Comparison of ENCODE assay signal across 20 cellular contexts in the genomic region with DNA sequence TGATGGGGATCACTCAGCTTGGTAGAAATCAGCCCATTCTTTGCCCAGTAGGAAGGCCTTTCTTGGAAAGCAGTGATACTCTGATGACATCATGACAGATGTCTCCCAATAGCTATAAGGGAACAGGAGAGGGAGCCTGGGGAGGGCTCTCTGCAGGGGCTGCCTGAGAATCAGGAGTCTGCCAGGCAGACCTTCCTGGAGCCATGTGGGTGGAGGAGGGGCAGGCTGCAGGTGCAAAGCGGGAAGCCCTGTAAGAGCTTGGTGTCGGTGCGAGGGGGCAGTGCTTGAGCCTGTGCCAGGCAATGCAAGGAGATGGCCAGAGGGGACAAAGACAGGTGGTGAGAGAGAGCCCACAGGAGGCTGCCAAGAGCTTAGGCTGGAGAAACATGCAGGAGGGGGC. TPM values are rescaled to one million over a fixed set of nuclear protein-coding genes. Genes with fewer than 3 reads are reported as not detected.
A peak's percentile ranks its signal among the peaks of the same experiment; 100 is the strongest.
DNase-seq lines count a peak whose midpoint lies in the region; ATAC-seq, FAIRE-seq and TF ChIP-seq lines count a peak whose summit lies in the region.
"Had no signal": no experiment of that assay in that cellular context is flagged by ENCODE, and none has a peak within 500 bp of the region (broad histone marks: within the 10 kb centered on the region; RNA-seq: fewer than 3 reads in every experiment).

No MANE protein-coding gene starts in this region.

- peaks cover 0 to 8% (median 2%) of the 10 kb centered on the region in 11 donors for H3K9me3 Mint-ChIP-seq in naive thymus-derived CD4-positive, alpha-beta T cell
- H3K9me3 Mint-ChIP-seq: activated CD8-positive, alpha-beta T cell treated with anti-CD3 and anti-CD28 coated beads for 36 hours; activated T-cell treated with anti-CD3 and anti-CD28 coated beads, Interleukin-2, amount 50 U/mL, for 72 hours had no signal

- H3K9ac ChIP-seq in HepG2 (ENCODE audit: insufficient read depth, low read depth, low read length) = no peak overlapping the region

- H3K27ac ChIP-seq in HepG2 (ENCODE audit: extremely low read length, insufficient read depth, low read length) (no peak overlapping the region), right lobe of liver (no peak overlapping the region), brain microvascular endothelial cell (no peak overlapping the region)
- no peak overlapping the region for H3K27ac ChIP-seq in naive thymus-derived CD4-positive, alpha-beta T cell (ENCODE audit: low read depth, low read length)
- H3K27ac ChIP-seq: heart right ventricle, pancreas, VCaP had no signal

- in situ Hi-C loops in HepG2 (cut with HindIII; ENCODE audit: extremely low pct_ligation_motif_present, low pct_unique_long_range_greater_than_20kb) = no loop called here
- in situ Hi-C loops in brain microvascular endothelial cell (cut with HindIII; ENCODE audit: low pct_ligation_motif_present, low sequenced_read_pairs) = no loop called here

- H3K27me3 ChIP-seq in HepG2 (ENCODE audit: control insufficient read depth in 1 of 2, insufficient read depth in 2 of 2, low read length in 2 of 2) (no peaks in the 10 kb centered on the region), right lobe of liver (no peaks in the 10 kb centered on the region), brain microvascular endothelial cell (replicated peaks) (no peaks in the 10 kb centered on the region)
- no peaks in the 10 kb centered on the region for H3K27me3 ChIP-seq in naive thymus-derived CD4-positive, alpha-beta T cell (ENCODE audit: control insufficient read depth in 2 of 2, insufficient read depth in 2 of 2, low read length in 2 of 2)
- H3K27me3 ChIP-seq: pancreas had no signal

- no peak overlapping the region for H3K4me3 Mint-ChIP-seq in naive thymus-derived CD4-positive, alpha-beta T cell
- H3K4me3 Mint-ChIP-seq: activated CD8-positive, alpha-beta T cell treated with anti-CD3 and anti-CD28 coated beads for 36 hours; activated naive CD8-positive, alpha-beta T cell treated with anti-CD3 and anti-CD28 coated beads for 36 hours; activated T-cell treated with anti-CD3 and anti-CD28 coated beads, Interleukin-2, amount 50 U/mL, for 72 hours had no signal

- no peak overlapping the region for H3K27ac Mint-ChIP-seq in naive thymus-derived CD4-positive, alpha-beta T cell
- H3K27ac Mint-ChIP-seq: activated CD8-positive, alpha-beta T cell treated with anti-CD3 and anti-CD28 coated beads for 36 hours; activated naive CD8-positive, alpha-beta T cell treated with anti-CD3 and anti-CD28 coated beads for 36 hours; activated T-cell treated with anti-CD3 and anti-CD28 coated beads, Interleukin-2, amount 50 U/mL, for 72 hours had no signal

- no peaks in the 10 kb centered on the region for H3K36me3 ChIP-seq in HepG2 (replicated peaks in 1 of 2; ENCODE audit: control insufficient read depth in 1 of 2, insufficient read depth in 2 of 2, low read length in 2 of 2)
- H3K36me3 ChIP-seq in right lobe of liver = no peaks in the 10 kb centered on the region
- H3K36me3 ChIP-seq in brain microvascular endothelial cell (replicated peaks) = no peaks in the 10 kb centered on the region
- no peaks in the 10 kb centered on the region for H3K36me3 ChIP-seq in naive thymus-derived CD4-positive, alpha-beta T cell (ENCODE audit: control insufficient read depth in 2 of 3, insufficient read depth in 3 of 3, low read length in 3 of 3)
- H3K36me3 ChIP-seq: HAP-1, heart right ventricle, pancreas had no signal

- no peaks in the 10 kb centered on the region for H4K20me1 ChIP-seq in HepG2 (ENCODE audit: insufficient read depth, low read length)

- no peaks in the 10 kb centered on the region for H3K9me3 ChIP-seq in HepG2 (ENCODE audit: low read length)
- H3K9me3 ChIP-seq in right lobe of liver = no peaks in the 10 kb centered on the region
- H3K9me3 ChIP-seq in naive thymus-derived CD4-positive, alpha-beta T cell (ENCODE audit: control insufficient read depth in 2 of 3, low read length in 3 of 3) = no peaks in the 10 kb centered on the region
- H3K9me3 ChIP-seq: HAP-1, pancreas had no signal

- WGBS in HepG2 (ENCODE audit: low lambda C conversion rate) = 86% methylated on average over 3 of the region's 3 CpGs
- WGBS in right lobe of liver (ENCODE audit: insufficient coverage, low coverage, low lambda C conversion rate, missing lambda C conversion rate) = 81% methylated on average over 3 of the region's 3 CpGs

- peaks cover 17 to 26% (median 22%) of the 10 kb centered on the region in 5 donors for H3K27me3 Mint-ChIP-seq in naive thymus-derived CD4-positive, alpha-beta T cell

- H3K4me1 ChIP-seq in HepG2 (ENCODE audit: insufficient read depth, low read length) (peaks cover 43% of the 10 kb centered on the region), right lobe of liver (peaks cover 0 to 8% (median 0%) of the 10 kb centered on the region in 4 donors)
- H3K4me1 ChIP-seq in naive thymus-derived CD4-positive, alpha-beta T cell (ENCODE audit: control insufficient read depth in 2 of 2, insufficient read depth in 2 of 2, low read length in 2 of 2) = no peaks in the 10 kb centered on the region

- POLR2A ChIA-PET in HepG2 (lab: Yijun Ruan, JAX) = interaction anchor here (1.0 to 2.9 kb wide), 4 partner anchors 8 to 16 kb away, joined by 3 to 11 read pairs (median 4); no protein-coding TSS in a partner anchor
- POLR2A ChIA-PET in naive thymus-derived CD4-positive, alpha-beta T cell (lab: Charles Lee) = no interaction called here

- intact Hi-C loops in HepG2 (cut with micrococcal nuclease; ENCODE audit: unreplicated experiment) = no loop called here
- intact Hi-C loops in right lobe of liver (cut with DNase I) = no loop called here
- intact Hi-C loops in naive thymus-derived CD4-positive, alpha-beta T cell (cut with micrococcal nuclease) = no loop called here

- TF ChIP-seq POLR2A in HepG2 (IDR thresholded peaks at IDR 0.05; ENCODE audit: insufficient read depth in 1 of 2, low read depth in 2 of 2, low read length in 2 of 2) (no peak), right lobe of liver (IDR thresholded peaks at IDR 0.05) (no peak)

- no peak overlapping the region for H2AFZ ChIP-seq in HepG2 (ENCODE audit: low read length)

- no peaks in the 10 kb centered on the region for H3K79me2 ChIP-seq in HepG2 (ENCODE audit: insufficient read depth, low read length)

- CTCF ChIA-PET in HepG2 (lab: Yijun Ruan, JAX; ENCODE audit: low intra/inter-chr PET ratio, low total read pairs) = no interaction called here
- CTCF ChIA-PET in naive thymus-derived CD4-positive, alpha-beta T cell (lab: Charles Lee) = no interaction called here

- ATAC-seq in HepG2 (no peak), right lobe of liver (no peak)
- ATAC-seq in naive thymus-derived CD4-positive, alpha-beta T cell = no peak
- ATAC-seq: activated CD8-positive, alpha-beta T cell treated with anti-CD3 and anti-CD28 coated beads for 36 hours; activated T-cell treated with anti-CD3 and anti-CD28 coated beads, Interleukin-2, amount 50 U/mL, for 72 hours had no signal

- no TSS peak for BruUV-seq in HepG2 (replicated peaks; lab: Mats Ljungman, UMichigan)

- H3K4me3 ChIP-seq in HepG2 (replicated peaks in 1 of 3; ENCODE audit: insufficient read depth in 1 of 3, low read depth in 2 of 3, low read length in 3 of 3) (no peak overlapping the region), right lobe of liver (no peak overlapping the region), brain microvascular endothelial cell (ENCODE audit: low read depth, low read length) (no peak overlapping the region)
- no peak overlapping the region for H3K4me3 ChIP-seq in naive thymus-derived CD4-positive, alpha-beta T cell (ENCODE audit: low read length)
- H3K4me3 ChIP-seq: HAP-1, heart right ventricle, pancreas had no signal

- no peak overlapping the region for H3K4me2 ChIP-seq in HepG2 (ENCODE audit: low read depth, low read length)

- H3K36me3 Mint-ChIP-seq in naive thymus-derived CD4-positive, alpha-beta T cell = no peaks in the 10 kb centered on the region
- H3K36me3 Mint-ChIP-seq: activated naive CD8-positive, alpha-beta T cell treated with anti-CD3 and anti-CD28 coated beads for 36 hours had no signal

- TF ChIP-seq CTCF in HepG2 (CRISPR knock-in tag; IDR thresholded peaks at IDR 0.05) (no peak), right lobe of liver (IDR thresholded peaks at IDR 0.05) (no peak), brain microvascular endothelial cell (IDR thresholded peaks at IDR 0.05; ENCODE audit: low read depth, low read length, missing control alignments) (no peak)

- TF ChIP-seq EP300 in HepG2 (IDR thresholded peaks at IDR 0.05; ENCODE audit: low read depth in 2 of 2, low read length in 2 of 2) (no peak), HepG2 (CRISPR knock-in tag; IDR thresholded peaks at IDR 0.05; ENCODE audit: borderline replicate concordance) (no peak)

- no peak for TF ChIP-seq RAD21 in HepG2 (CRISPR knock-in tag; IDR thresholded peaks at IDR 0.05)

- DNase-seq in HepG2 (ENCODE audit: low spot score) = no peak
- no peak for DNase-seq in right lobe of liver
- peak; percentile 28 for DNase-seq in NCI-H524 treated with DMSO at 0.1 percent for 48 hours (lab: John Stamatoyannopoulos, UW)
- peak; percentile 84 for DNase-seq in cerebellum (ENCODE audit: low spot score)
- DNase-seq in AML-193 (lab: John Stamatoyannopoulos, UW) = no peak
- no peak for DNase-seq in brain microvascular endothelial cell
- DNase-seq in naive thymus-derived CD4-positive, alpha-beta T cell = no peak
- DNase-seq in central memory CD4-positive, alpha-beta T cell = no peak
- DNase-seq: activated CD8-positive, alpha-beta T cell treated with anti-CD3 and anti-CD28 coated beads for 36 hours; activated naive CD8-positive, alpha-beta T cell treated with anti-CD3 and anti-CD28 coated beads for 36 hours; activated T-cell treated with anti-CD3 and anti-CD28 coated beads, Interleukin-2, amount 50 U/mL, for 72 hours; effector memory CD4-positive, alpha-beta T cell; heart right ventricle; MM.1S; NCI-H446; stimulated activated CD4-positive, alpha-beta T cell treated with anti-CD3 and anti-CD28 coated beads, Interleukin-2, amount 100 ng/mL, for 24 hours had no signal

- no peak for FAIRE-seq in HepG2 (lab: Jason Lieb, UNC)
- FAIRE-seq: D721Med, pancreas had no signal

- peaks cover 0 to 6% (median 0%) of the 10 kb centered on the region in 7 donors for H3K4me1 Mint-ChIP-seq in naive thymus-derived CD4-positive, alpha-beta T cell
- H3K4me1 Mint-ChIP-seq: activated naive CD8-positive, alpha-beta T cell treated with anti-CD3 and anti-CD28 coated beads for 36 hours had no signal

RNA-seq across cellular contexts. Expression of gene TNS3, which starts 5.0 kb away (rescaled TPM):
- total RNA-seq in HepG2 (2016; rRNA removed; fragmentation: Illumina TruSeq; extraction: Trizol) = 51.3 and 55.7 TPM in 2 replicates
- total RNA-seq in HepG2 (2016; cell fraction: cytosol; rRNA removed; fragmentation: Illumina TruSeq; extraction: Trizol; ENCODE audit: low read depth) = 14.9 and 19.1 TPM in 2 replicates
- total RNA-seq in HepG2 (2016; cell fraction: insoluble cytoplasmic fraction; rRNA removed; fragmentation: Illumina TruSeq; extraction: Trizol) = 45.5 and 52.6 TPM in 2 replicates
- total RNA-seq in HepG2 (2016; cell fraction: membrane; rRNA removed; fragmentation: Illumina TruSeq; extraction: Trizol) = 16.6 and 16.8 TPM in 2 replicates
- 72.4 and 83.0 TPM in 2 replicates for total RNA-seq in HepG2 (2016; cell fraction: nucleus; rRNA removed; fragmentation: Illumina TruSeq; extraction: Trizol)
- 52.9 and 55.1 TPM in 2 replicates for polyA plus RNA-seq in HepG2 (2011; rRNA removed)
- 28.4 and 33.2 TPM in 2 replicates for polyA plus RNA-seq in HepG2 (2011; cell fraction: cytosol; rRNA removed)
- polyA plus RNA-seq in HepG2 (2011; cell fraction: nucleus; rRNA removed) = 76.4 and 98.4 TPM in 2 replicates
- 48.6 and 60.6 TPM in 2 replicates for polyA plus RNA-seq in HepG2 (2012)
- polyA plus RNA-seq in HepG2 (2016; cell fraction: cytosol; fragmentation: Illumina TruSeq; extraction: Trizol; ENCODE audit: low read depth) = 1.6 and 1.9 TPM in 2 replicates
- 32.3 and 39.6 TPM in 2 replicates for polyA plus RNA-seq in HepG2 (2016; cell fraction: insoluble cytoplasmic fraction; fragmentation: Illumina TruSeq; extraction: Trizol; ENCODE audit: low read depth)
- polyA plus RNA-seq in HepG2 (2016; cell fraction: membrane; fragmentation: Illumina TruSeq; extraction: Trizol; ENCODE audit: low read depth) = 3.7 and 4.3 TPM in 2 replicates
- polyA plus RNA-seq in HepG2 (2016; cell fraction: nucleus; fragmentation: Illumina TruSeq; extraction: Trizol; ENCODE audit: insufficient read depth, low read depth) = 56.5 and 64.9 TPM in 2 replicates
- 29.7 and 302 TPM in 2 replicates for polyA minus RNA-seq in HepG2 (2011; rRNA and poly(A)+ RNA removed; ENCODE audit: low replicate concordance)
- 53.8 and 56.5 TPM in 2 replicates for polyA minus RNA-seq in HepG2 (2011; cell fraction: cytosol; rRNA and poly(A)+ RNA removed)
- 139 and 170 TPM in 2 replicates for polyA minus RNA-seq in HepG2 (2011; cell fraction: nucleus; rRNA and poly(A)+ RNA removed)
- 10 to 100 TPM; 51.2 to 95.0 (median 58.4) TPM for total RNA-seq in right lobe of liver
- 37.5 TPM for total RNA-seq in cerebellum
- 10 to 100 TPM in 1 of 5 experiments, 1 to 10 TPM in 3, under 1 TPM in 1; 0.85 to 38.3 (median 2.6) TPM for total RNA-seq in naive thymus-derived CD4-positive, alpha-beta T cell
- not detected for polyA plus RNA-seq in naive thymus-derived CD4-positive, alpha-beta T cell

Comparison
In these comparisons a context has a peak if more than half of its experiments do, and no peak if none do; other contexts are left out.
1. DNase-seq: peak in NCI-H524 treated with DMSO at 0.1 percent for 48 hours (single experiment) and cerebellum (single experiment); none in HepG2 (single experiment), right lobe of liver (0 of 3), AML-193 (0 of 2), brain microvascular endothelial cell (single experiment), naive thymus-derived CD4-positive, alpha-beta T cell (0 of 9) and central memory CD4-positive, alpha-beta T cell (single experiment).